In the genomic region with DNA sequence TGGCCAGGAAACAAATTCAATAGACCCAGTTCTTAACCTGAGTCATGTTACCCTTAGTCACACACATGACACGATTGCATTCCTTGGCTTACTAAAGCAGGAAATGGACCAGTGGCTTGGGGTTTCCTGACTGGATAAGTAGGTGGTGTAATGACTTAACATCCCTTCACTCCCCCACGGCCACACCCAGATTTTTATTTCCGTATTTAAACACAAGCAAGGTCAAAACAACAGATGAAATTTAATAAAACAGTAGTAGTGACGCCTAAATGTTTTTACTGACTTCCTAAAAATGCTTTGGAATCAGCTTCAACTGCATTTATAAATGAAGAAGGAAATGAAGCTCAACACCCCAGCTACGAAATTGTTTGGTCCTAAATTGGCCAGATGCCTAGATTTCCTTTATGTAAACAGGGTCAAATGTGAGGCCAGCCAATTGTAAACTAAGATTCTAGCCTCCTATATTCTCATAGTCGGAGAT, we compare ENCODE assay signal across 9 cellular contexts.
DNase-seq lines count a peak whose midpoint lies in the region; ATAC-seq, FAIRE-seq and TF ChIP-seq lines count a peak whose summit lies in the region.
"Had no signal": no experiment of that assay in that cellular context is flagged by ENCODE, and none has a peak within 500 bp of the region (broad histone marks: within the 10 kb centered on the region; RNA-seq: fewer than 3 reads in every experiment).

No MANE protein-coding gene starts in this region.

- H2AK5ac ChIP-seq in H9 (ENCODE audit: insufficient read length, low read length), result no peak overlapping the region

- peak; percentile 92 for ATAC-seq in gastroesophageal sphincter

- H2BK120ac ChIP-seq in H9 (ENCODE audit: low read depth, low read length, poor library complexity, severe bottlenecking), result no peak overlapping the region

- no peaks in the 10 kb centered on the region for H3K23me2 ChIP-seq in H9 (ENCODE audit: insufficient read length, low read depth, low read length, poor library complexity, severe bottlenecking)

- H2AFZ ChIP-seq in H9 (ENCODE audit: low read length), result no peak overlapping the region

- no peaks in the 10 kb centered on the region for H3K36me3 Mint-ChIP-seq in activated CD4-positive, alpha-beta memory T cell treated with anti-CD3 and anti-CD28 coated beads for 36 hours
- no peaks in the 10 kb centered on the region for H3K36me3 Mint-ChIP-seq in H9 (ENCODE audit: insufficient read depth in 1 of 3, low read depth in 3 of 3)

- no peak overlapping the region for H3K14ac ChIP-seq in H9 (ENCODE audit: insufficient read depth, low read length)

- TF ChIP-seq POLR2A in gastroesophageal sphincter (IDR thresholded peaks at IDR 0.05), result no peak

- H2BK5ac ChIP-seq in H9 (ENCODE audit: insufficient read length, low read length), result no peak overlapping the region

- H3K79me2 ChIP-seq in H9 (ENCODE audit: insufficient read depth, low read length), result no peaks in the 10 kb centered on the region

- WGBS in gastroesophageal sphincter (ENCODE audit: low coverage in 1 of 2), 2 donors, result 23 to 41% methylated on average over 4 to 6 of the region's 6 CpGs
- 25 to 38% (median 30%) methylated on average over 6 of the region's 6 CpGs for WGBS in small intestine, 3 donors
- WGBS in H9 (ENCODE audit: extremely low coverage, insufficient read length, low lambda C conversion rate), result no CpG with 5 or more reads among the region's 6 CpGs

- no peak overlapping the region for H3K56ac ChIP-seq in H9 (ENCODE audit: insufficient read length, low read depth, low read length)

- peaks cover 0 to 9% (median 8%) of the 10 kb centered on the region in 3 donors for H3K4me1 ChIP-seq in gastroesophageal sphincter
- H3K4me1 ChIP-seq in small intestine (ENCODE audit: control insufficient read depth in 2 of 2, insufficient read depth in 1 of 2, low read depth in 1 of 2, low read length in 1 of 2), result peaks cover 0 to 5% of the 10 kb centered on the region in 2 donors
- no peaks in the 10 kb centered on the region for H3K4me1 ChIP-seq in H9 (ENCODE audit: insufficient read depth, low read length)

- POLR2A ChIA-PET in activated CD4-positive, alpha-beta memory T cell treated with anti-CD3 and anti-CD28 coated beads for 36 hours (lab: Charles Lee), result no interaction called here

- no peak overlapping the region for H3K27ac Mint-ChIP-seq in activated CD4-positive, alpha-beta memory T cell treated with anti-CD3 and anti-CD28 coated beads for 36 hours
- H3K27ac Mint-ChIP-seq in H9, result no peak overlapping the region

- TF ChIP-seq CTCF in gastroesophageal sphincter (IDR thresholded peaks at IDR 0.05) (no peak), H9 (conservative IDR thresholded peaks at IDR 0.05) (no peak)

- no peaks in the 10 kb centered on the region for H3K36me3 ChIP-seq in gastroesophageal sphincter
- H3K36me3 ChIP-seq in small intestine (ENCODE audit: control insufficient read depth in 2 of 2, insufficient read depth in 2 of 2, low read length in 2 of 2), result no peaks in the 10 kb centered on the region
- H3K36me3 ChIP-seq: cardiac muscle cell had no signal

- no peak for FAIRE-seq in small intestine (lab: Jason Lieb, UNC)

- no peak overlapping the region for H3K23ac ChIP-seq in H9 (ENCODE audit: insufficient read length, low read depth, low read length)

- H3T11ph ChIP-seq in H9 (ENCODE audit: low read length), result no peak overlapping the region

- H3K27me3 ChIP-seq in gastroesophageal sphincter, result no peaks in the 10 kb centered on the region
- H3K27me3 ChIP-seq in small intestine (ENCODE audit: control insufficient read depth in 2 of 2, insufficient read depth in 2 of 2, low read length in 2 of 2), result no peaks in the 10 kb centered on the region
- no peaks in the 10 kb centered on the region for H3K27me3 ChIP-seq in H9 (ENCODE audit: insufficient read depth, low read length)
- H3K27me3 ChIP-seq: cardiac muscle cell had no signal

- no peak overlapping the region for H3K4ac ChIP-seq in H9 (ENCODE audit: low read depth, low read length)

- H3K27me3 Mint-ChIP-seq in activated CD4-positive, alpha-beta memory T cell treated with anti-CD3 and anti-CD28 coated beads for 36 hours, result no peaks in the 10 kb centered on the region
- peaks cover 2% of the 10 kb centered on the region; the same call in 1 of the 2 replicates for H3K27me3 Mint-ChIP-seq in H9 (ENCODE audit: low read depth)

- no peaks in the 10 kb centered on the region for H3K79me1 ChIP-seq in H9 (ENCODE audit: insufficient read depth, low read depth, low read length, poor library complexity, severe bottlenecking)

- H3K9me3 ChIP-seq in gastroesophageal sphincter, result no peaks in the 10 kb centered on the region
- H3K9me3 ChIP-seq in small intestine (ENCODE audit: control insufficient read depth, low read depth), result no peaks in the 10 kb centered on the region
- no peaks in the 10 kb centered on the region for H3K9me3 ChIP-seq in H9 (ENCODE audit: control insufficient read depth, low read depth, low read length)

- no peaks in the 10 kb centered on the region for H3K9me3 Mint-ChIP-seq in activated CD4-positive, alpha-beta memory T cell treated with anti-CD3 and anti-CD28 coated beads for 36 hours
- H3K9me3 Mint-ChIP-seq in H9, result no peaks in the 10 kb centered on the region; a peak in 1 of 5 replicates

- H3K27ac ChIP-seq in gastroesophageal sphincter (peak overlapping the region in 2 of 4 donors; percentile 53 to 63), small intestine (ENCODE audit: low read depth in 1 of 2, low read length in 1 of 2) (peak overlapping the region in 1 of 2 donors; percentile 83), H9 (ENCODE audit: insufficient read length, low read depth, low read length) (no peak overlapping the region)
- H3K27ac ChIP-seq: cardiac muscle cell had no signal

- in situ Hi-C loops in ACHN (cut with HindIII; ENCODE audit: low pct_ligation_motif_present, low pct_unique_long_range_greater_than_20kb, low sequenced_read_pairs), result no loop called here

- no peak overlapping the region for H4K91ac ChIP-seq in H9 (ENCODE audit: insufficient read length, low read depth, low read length)

- peaks cover 29% of the 10 kb centered on the region for H3K4me1 Mint-ChIP-seq in activated CD4-positive, alpha-beta memory T cell treated with anti-CD3 and anti-CD28 coated beads for 36 hours (ENCODE audit: low read depth)
- H3K4me1 Mint-ChIP-seq in H9, result no peaks in the 10 kb centered on the region

- no peak overlapping the region for H3K18ac ChIP-seq in H9 (ENCODE audit: insufficient read length, low read depth, low read length)

- CTCF ChIA-PET in activated CD4-positive, alpha-beta memory T cell treated with anti-CD3 and anti-CD28 coated beads for 36 hours (lab: Charles Lee), result interaction anchor here (1.3 kb wide), 1 partner anchor 10 kb away, joined by 5 read pairs; no protein-coding TSS in a partner anchor

- H4K20me1 ChIP-seq in H9 (ENCODE audit: control insufficient read depth, insufficient read depth, insufficient read length), result no peaks in the 10 kb centered on the region

- H3K4me2 ChIP-seq in H9 (ENCODE audit: insufficient read depth, insufficient read length, low read length), result no peak overlapping the region

- no peak overlapping the region for H4K8ac ChIP-seq in H9 (replicated peaks; ENCODE audit: insufficient read length, low read depth, low read length)

- no peak overlapping the region for H2BK12ac ChIP-seq in H9 (ENCODE audit: insufficient read length, low read depth, low read length)

- H4K5ac ChIP-seq in H9 (ENCODE audit: insufficient read length, low read depth, low read length), result no peak overlapping the region

- no peak overlapping the region for H2BK15ac ChIP-seq in H9 (ENCODE audit: low read depth, low read length)

- no peak overlapping the region for H3K9ac ChIP-seq in H9 (ENCODE audit: extremely low read depth, insufficient read length, low read length)

- DNase-seq in ACHN (peak; percentile 93), HT1080 (ENCODE audit: low read depth) (peak; percentile 99), small intestine (peak; percentile 74), NCI-H2196 treated with DMSO at 0.1 percent for 48 hours (lab: John Stamatoyannopoulos, UW; ENCODE audit: unreplicated experiment) (no peak), H9 (no peak), germinal center (ENCODE audit: low spot score) (no peak)
- DNase-seq in activated CD4-positive, alpha-beta memory T cell treated with anti-CD3 and anti-CD28 coated beads for 36 hours, result peak; percentile 55

- no peak overlapping the region for H2BK20ac ChIP-seq in H9 (ENCODE audit: low read depth, low read length, poor library complexity, severe bottlenecking)

- intact Hi-C loops in activated CD4-positive, alpha-beta memory T cell treated with anti-CD3 and anti-CD28 coated beads for 36 hours (cut with micrococcal nuclease), result loop anchor here (1.0 to 10.0 kb wide), 3 partner anchors 93 to 391 kb away; no protein-coding TSS in a partner anchor

- no peak overlapping the region for H3K4me3 ChIP-seq in gastroesophageal sphincter
- H3K4me3 ChIP-seq in small intestine (ENCODE audit: low read depth in 1 of 2, low read length in 2 of 2), result no peak overlapping the region
- H3K4me3 ChIP-seq: cardiac muscle cell had no signal

- no peak for TF ChIP-seq EP300 in gastroesophageal sphincter (IDR thresholded peaks at IDR 0.05)

- H3K4me3 Mint-ChIP-seq in activated CD4-positive, alpha-beta memory T cell treated with anti-CD3 and anti-CD28 coated beads for 36 hours, result no peak overlapping the region
- H3K4me3 Mint-ChIP-seq in H9, result no peak overlapping the region

Comparison
In these comparisons a context has a peak if more than half of its experiments do, and no peak if none do; other contexts are left out.
1. DNase-seq: peak in ACHN (single experiment), HT1080 (single experiment), activated CD4-positive, alpha-beta memory T cell treated with anti-CD3 and anti-CD28 coated beads for 36 hours (single experiment) and small intestine (single experiment); none in NCI-H2196 treated with DMSO at 0.1 percent for 48 hours (single experiment), H9 (single experiment) and germinal center (single experiment).